9 cellular contexts compared by ENCODE assay signal in genomic region chr11:124586247-124586860, GRCh38. TPM values are rescaled to one million over a fixed set of nuclear protein-coding genes. Genes with fewer than 3 reads are reported as not detected.
A peak's percentile ranks its signal among the peaks of the same experiment; 100 is the strongest.
DNase-seq lines count a peak whose midpoint lies in the region; ATAC-seq, FAIRE-seq and TF ChIP-seq lines count a peak whose summit lies in the region.
"Had no signal": no experiment of that assay in that cellular context is flagged by ENCODE, and none has a peak within 500 bp of the region (broad histone marks: within the 10 kb centered on the region; RNA-seq: fewer than 3 reads in every experiment).

No MANE protein-coding gene starts in this region.

- H3K9me3 ChIP-seq in Loucy (ENCODE audit: insufficient read depth, low read depth, low read length) = no peaks in the 10 kb centered on the region
- H3K9me3 ChIP-seq in SU-DHL-6 (ENCODE audit: insufficient read depth, low read length) = no peaks in the 10 kb centered on the region
- no peaks in the 10 kb centered on the region for H3K9me3 ChIP-seq in GM12878 (replicated peaks; ENCODE audit: control insufficient read depth, insufficient read depth, low read length)

- FAIRE-seq in GM12891 (lab: Jason Lieb, UNC) (peak; percentile 77), GM12878 (lab: Jason Lieb, UNC) (peak; percentile 92), islet of Langerhans (lab: Jason Lieb, UNC) (peak; percentile 94)

- ATAC-seq in GM12878 = peak; percentile 72
- ATAC-seq in GM18909 (IDR thresholded peaks at IDR 0.05; ENCODE audit: poor library complexity, unreplicated experiment) = no peak

- no peak for TF ChIP-seq EP300 in GM12878 (IDR thresholded peaks at IDR 0.05; ENCODE audit: borderline replicate concordance in 1 of 2, control insufficient read depth in 1 of 2, low read depth in 2 of 2, low read length in 2 of 2)

- no peaks in the 10 kb centered on the region for H3F3A ChIP-seq in Loucy (ENCODE audit: low read depth)
- no peaks in the 10 kb centered on the region for H3F3A ChIP-seq in SU-DHL-6 (ENCODE audit: insufficient read depth)

- H3K4me3 ChIP-seq in Loucy (ENCODE audit: low read length, poor library complexity, severe bottlenecking) (no peak overlapping the region), SU-DHL-6 (ENCODE audit: insufficient read depth, low read length, poor library complexity, severe bottlenecking) (no peak overlapping the region), GM12878 (no peak overlapping the region)

- SMC1A ChIA-PET in GM12878 (lab: Charles Lee; ENCODE audit: uncharacterized antibody, unreplicated experiment) = interaction anchor here (0.8 to 1.8 kb wide), 5 partner anchors 10 to 517 kb away, joined by 3 to 12 read pairs (median 6); no protein-coding TSS in a partner anchor

- H3K9ac ChIP-seq in Loucy (ENCODE audit: low read depth, low read length, poor library complexity, severe bottlenecking) (no peak overlapping the region), SU-DHL-6 (ENCODE audit: low read length) (no peak overlapping the region), GM12878 (ENCODE audit: control insufficient read depth, insufficient read depth, low read length) (no peak overlapping the region)

- intact Hi-C loops in GM12878 (cut with micrococcal nuclease; ENCODE audit: unreplicated experiment) = loop anchor here (1.0 kb wide), 2 partner anchors 171 to 517 kb away; no protein-coding TSS in a partner anchor

- no TSS peak for BruUV-seq in GM12878 (replicated peaks; lab: Mats Ljungman, UMichigan)

- POLR2A ChIA-PET in GM12878 (lab: Charles Lee) = no interaction called here

- DNase-seq in ACHN (peak; percentile 55), GM12891 (ENCODE audit: insufficient read length, low spot score) (no peak), GM12878 (ENCODE audit: low read depth, low spot score) (no peak)
- peak; percentile 9 to 28 for DNase-seq in stimulated activated CD4-positive, alpha-beta T cell treated with anti-CD3 and anti-CD28 coated beads, Interleukin-4, amount 100 ng/mL, for 48 hours (ENCODE audit: low read depth in 2 of 2)

- RAD21 ChIA-PET in GM12878 (lab: Charles Lee; ENCODE audit: unreplicated experiment) = interaction anchor here (1.2 to 2.0 kb wide), 3 partner anchors 168 to 518 kb away, joined by 3 to 7 read pairs (median 4); no protein-coding TSS in a partner anchor

- H3K79me2 ChIP-seq in Loucy (ENCODE audit: insufficient read depth, low read length) (no peaks in the 10 kb centered on the region), SU-DHL-6 (ENCODE audit: insufficient read depth, low read length) (no peaks in the 10 kb centered on the region), GM12878 (ENCODE audit: control insufficient read depth, insufficient read depth, low read length) (no peaks in the 10 kb centered on the region)

- H3K4me1 ChIP-seq in Loucy (ENCODE audit: insufficient read depth, low read length, poor library complexity, severe bottlenecking) = no peaks in the 10 kb centered on the region
- no peaks in the 10 kb centered on the region for H3K4me1 ChIP-seq in GM12878 (ENCODE audit: control insufficient read depth, insufficient read depth, low read length)

- no peaks in the 10 kb centered on the region for H3K36me3 ChIP-seq in Loucy (ENCODE audit: insufficient read depth, low read length)
- H3K36me3 ChIP-seq in SU-DHL-6 (ENCODE audit: low read length) = no peaks in the 10 kb centered on the region
- H3K36me3 ChIP-seq in GM12878 (ENCODE audit: control insufficient read depth in 2 of 2, insufficient read depth in 2 of 2, low read length in 1 of 2) = no peaks in the 10 kb centered on the region

- no peaks in the 10 kb centered on the region for H3K27me3 ChIP-seq in Loucy (ENCODE audit: insufficient read depth, low read length, poor library complexity, severe bottlenecking)
- no peaks in the 10 kb centered on the region for H3K27me3 ChIP-seq in SU-DHL-6 (ENCODE audit: low read length)
- no peaks in the 10 kb centered on the region; a peak in 1 of 4 replicates for H3K27me3 ChIP-seq in GM12878 (replicated peaks in 1 of 2; ENCODE audit: control insufficient read depth in 2 of 2, insufficient read depth in 2 of 2, low read length in 1 of 2)

- in situ Hi-C loops in ACHN (cut with HindIII; ENCODE audit: low pct_ligation_motif_present, low pct_unique_long_range_greater_than_20kb, low sequenced_read_pairs) = loop anchor here (25.0 kb wide), 1 partner anchor 149 kb away; the partner anchor contains the start of gene OR8B8
- in situ Hi-C loops in GM12878 (cut with MboI) = loop anchor here (5.0 to 10.0 kb wide), 2 partner anchors 169 to 512 kb away; no protein-coding TSS in a partner anchor

- no peak for TF ChIP-seq POLR2A in GM12891 (IDR thresholded peaks at IDR 0.05; ENCODE audit: low read depth, low read length)
- no peak for TF ChIP-seq POLR2A in GM12878 (IDR thresholded peaks at IDR 0.05; ENCODE audit: low read depth, low read length)

- no peaks in the 10 kb centered on the region for H4K20me1 ChIP-seq in Loucy (ENCODE audit: insufficient read depth, low read length, poor library complexity, severe bottlenecking)
- no peaks in the 10 kb centered on the region for H4K20me1 ChIP-seq in SU-DHL-6 (ENCODE audit: low read depth, low read length)
- H4K20me1 ChIP-seq in GM12878 (ENCODE audit: control insufficient read depth, insufficient read depth) = no peaks in the 10 kb centered on the region

- WGBS in GM12878 (ENCODE audit: insufficient coverage, insufficient replicate concordance, low lambda C conversion rate, missing lambda C conversion rate) = 2% methylated on average over 3 of the region's 3 CpGs

- CTCF ChIA-PET in GM12878 (lab: Yijun Ruan, JAX) = interaction anchor here (0.7 to 2.8 kb wide), 14 partner anchors 8 to 517 kb away, joined by 3 to 32 read pairs (median 5); no protein-coding TSS in a partner anchor

- H3K4me2 ChIP-seq in Loucy (ENCODE audit: low read depth, low read length, poor library complexity, severe bottlenecking) (no peak overlapping the region), SU-DHL-6 (ENCODE audit: low read depth, low read length, poor library complexity, severe bottlenecking) (no peak overlapping the region), GM12878 (ENCODE audit: control insufficient read depth, insufficient read depth) (no peak overlapping the region)

- H3K27ac ChIP-seq in SU-DHL-6 (ENCODE audit: low read depth, low read length) = no peak overlapping the region
- no peak overlapping the region for H3K27ac ChIP-seq in GM12878 (ENCODE audit: control insufficient read depth, insufficient read depth)

- H2AFZ ChIP-seq in Loucy (ENCODE audit: low read length) (no peak overlapping the region), SU-DHL-6 (ENCODE audit: low read depth, low read length, severe bottlenecking) (no peak overlapping the region), GM12878 (ENCODE audit: control insufficient read depth, low read depth, low read length) (no peak overlapping the region)

- peak; percentile 69 for TF ChIP-seq CTCF in Loucy (conservative IDR thresholded peaks at IDR 0.05; ENCODE audit: low read length)
- peak; percentile 67 for TF ChIP-seq CTCF in SU-DHL-6 (IDR thresholded peaks at IDR 0.05; ENCODE audit: insufficient read depth, low read length, poor library complexity, severe bottlenecking)
- peak; percentile 57 to 67 (median 66) for TF ChIP-seq CTCF in GM12878 (IDR thresholded peaks at IDR 0.05 in 2 of 3, conservative IDR thresholded peaks at IDR 0.05 in 1 of 3; ENCODE audit: control insufficient read depth in 2 of 3, extremely low read depth in 1 of 3, insufficient read depth in 1 of 3, low read depth in 3 of 3, low read length in 3 of 3)

- H3K9me2 ChIP-seq in Loucy (replicated peaks; ENCODE audit: low read depth, low read length) (no peaks in the 10 kb centered on the region), SU-DHL-6 (replicated peaks; ENCODE audit: insufficient read depth, low read length) (no peaks in the 10 kb centered on the region)

- TF ChIP-seq RAD21 in GM12878 (IDR thresholded peaks at IDR 0.05; ENCODE audit: insufficient read depth, low read depth, low read length) = peak; percentile 58

RNA-seq across cellular contexts. Expression of gene OR8A1, which starts 16.6 kb away (rescaled TPM):
- not detected for polyA plus RNA-seq in GM12891 (2012; ENCODE audit: low read depth, missing spikeins)
- total RNA-seq in GM12878 (2013; cell fraction: nucleolus; rRNA removed) = not detected in 2 replicates
- total RNA-seq in GM12878 (2014; rRNA removed) (not detected in 2 replicates), GM12878 (2014; rRNA removed; fragmentation: Illumina TruSeq; extraction: Trizol) (not detected in 2 replicates), GM12878 (2021) (not detected in 2 replicates)
- not detected for polyA plus RNA-seq in GM12878 (2011; ENCODE audit: low read depth)
- polyA plus RNA-seq in GM12878 (2011; rRNA removed) (not detected in 2 replicates), GM12878 (2014; fragmentation: Illumina TruSeq; extraction: Trizol) (not detected in 2 replicates), GM12878 (2014; fragmentation: Nextera tagmentation; extraction: Ambion mirVana) (not detected), GM12878 (2014; rRNA removed) (not detected in 2 replicates), GM12878 (2016; fragmentation: Nextera tagmentation; extraction: Ambion mirVana) (not detected)
- polyA plus RNA-seq in GM12878 (2011; cell fraction: cytosol; rRNA removed) = not detected in 2 replicates
- not detected in 2 replicates for polyA plus RNA-seq in GM12878 (2011; cell fraction: nucleus; rRNA removed)
- not detected in 2 replicates for polyA plus RNA-seq in GM12878 (2012)
- not detected in 2 replicates for polyA minus RNA-seq in GM12878 (2011; rRNA and poly(A)+ RNA removed)
- polyA minus RNA-seq in GM12878 (2011; cell fraction: cytosol; rRNA and poly(A)+ RNA removed) = not detected in 2 replicates
- polyA minus RNA-seq in GM12878 (2011; cell fraction: nucleus; rRNA and poly(A)+ RNA removed) = not detected in 2 replicates
- total RNA-seq: mononuclear cell had no signal

RNA-seq across cellular contexts. Expression of gene PANX3, which starts 24.9 kb away (rescaled TPM):
- not detected for polyA plus RNA-seq in GM12891 (2012; ENCODE audit: low read depth, missing spikeins)
- total RNA-seq in GM12878 (2013; cell fraction: nucleolus; rRNA removed) = not detected in 2 replicates
- total RNA-seq in GM12878 (2014; rRNA removed) (not detected in 2 replicates), GM12878 (2014; rRNA removed; fragmentation: Illumina TruSeq; extraction: Trizol) (not detected in 2 replicates), GM12878 (2021) (not detected in 2 replicates)
- polyA plus RNA-seq in GM12878 (2011; ENCODE audit: low read depth) = not detected
- polyA plus RNA-seq in GM12878 (2011; rRNA removed) (not detected in 2 replicates), GM12878 (2014; fragmentation: Illumina TruSeq; extraction: Trizol) (not detected in 2 replicates), GM12878 (2014; fragmentation: Nextera tagmentation; extraction: Ambion mirVana) (not detected), GM12878 (2014; rRNA removed) (not detected in 2 replicates), GM12878 (2016; fragmentation: Nextera tagmentation; extraction: Ambion mirVana) (not detected)
- not detected in 2 replicates for polyA plus RNA-seq in GM12878 (2011; cell fraction: cytosol; rRNA removed)
- not detected in 2 replicates for polyA plus RNA-seq in GM12878 (2011; cell fraction: nucleus; rRNA removed)
- not detected in 2 replicates for polyA plus RNA-seq in GM12878 (2012)
- not detected in 2 replicates for polyA minus RNA-seq in GM12878 (2011; rRNA and poly(A)+ RNA removed)
- polyA minus RNA-seq in GM12878 (2011; cell fraction: cytosol; rRNA and poly(A)+ RNA removed) = not detected in 2 replicates
- not detected in 2 replicates for polyA minus RNA-seq in GM12878 (2011; cell fraction: nucleus; rRNA and poly(A)+ RNA removed)
- total RNA-seq: mononuclear cell had no signal

RNA-seq across cellular contexts. Expression of gene TBRG1, which starts 36.3 kb away (rescaled TPM):
- polyA plus RNA-seq in GM12891 (2012; ENCODE audit: low read depth, missing spikeins) = 19.0 TPM
- total RNA-seq in GM12878 (2013; cell fraction: nucleolus; rRNA removed) = 67.2 and 69.5 TPM in 2 replicates
- total RNA-seq in GM12878 (2014; rRNA removed) = 19.1 and 30.3 TPM in 2 replicates
- 14.6 and 16.8 TPM in 2 replicates for total RNA-seq in GM12878 (2014; rRNA removed; fragmentation: Illumina TruSeq; extraction: Trizol)
- total RNA-seq in GM12878 (2021) = 23.7 and 24.7 TPM in 2 replicates
- polyA plus RNA-seq in GM12878 (2011; ENCODE audit: low read depth) = 18.0 TPM
- 44.6 and 46.6 TPM in 2 replicates for polyA plus RNA-seq in GM12878 (2011; rRNA removed)
- 33.2 and 36.1 TPM in 2 replicates for polyA plus RNA-seq in GM12878 (2011; cell fraction: cytosol; rRNA removed)
- polyA plus RNA-seq in GM12878 (2011; cell fraction: nucleus; rRNA removed) = 149 and 177 TPM in 2 replicates
- polyA plus RNA-seq in GM12878 (2012) = 21.1 and 21.8 TPM in 2 replicates
- polyA plus RNA-seq in GM12878 (2014; fragmentation: Illumina TruSeq; extraction: Trizol) = 21.5 and 23.5 TPM in 2 replicates
- polyA plus RNA-seq in GM12878 (2014; fragmentation: Nextera tagmentation; extraction: Ambion mirVana) = 10 to 100 TPM; 12.3 to 18.6 TPM
- 31.7 and 32.8 TPM in 2 replicates for polyA plus RNA-seq in GM12878 (2014; rRNA removed)
- 10 to 100 TPM; 28.7 to 29.5 TPM for polyA plus RNA-seq in GM12878 (2016; fragmentation: Nextera tagmentation; extraction: Ambion mirVana)
- polyA minus RNA-seq in GM12878 (2011; rRNA and poly(A)+ RNA removed) = 13.9 and 14.6 TPM in 2 replicates
- polyA minus RNA-seq in GM12878 (2011; cell fraction: cytosol; rRNA and poly(A)+ RNA removed) = 5.8 and 6.4 TPM in 2 replicates
- polyA minus RNA-seq in GM12878 (2011; cell fraction: nucleus; rRNA and poly(A)+ RNA removed) = 41.6 and 61.1 TPM in 2 replicates

RNA-seq across cellular contexts. Expression of gene OR8B12, which starts 42.9 kb away (rescaled TPM):
- not detected for polyA plus RNA-seq in GM12891 (2012; ENCODE audit: low read depth, missing spikeins)
- total RNA-seq in GM12878 (2013; cell fraction: nucleolus; rRNA removed) = not detected in 2 replicates
- total RNA-seq in GM12878 (2014; rRNA removed) (not detected in 2 replicates), GM12878 (2014; rRNA removed; fragmentation: Illumina TruSeq; extraction: Trizol) (not detected in 2 replicates), GM12878 (2021) (not detected in 2 replicates)
- polyA plus RNA-seq in GM12878 (2011; ENCODE audit: low read depth) = not detected
- polyA plus RNA-seq in GM12878 (2011; rRNA removed) (not detected in 2 replicates), GM12878 (2014; fragmentation: Illumina TruSeq; extraction: Trizol) (not detected in 2 replicates), GM12878 (2014; fragmentation: Nextera tagmentation; extraction: Ambion mirVana) (not detected), GM12878 (2014; rRNA removed) (not detected in 2 replicates), GM12878 (2016; fragmentation: Nextera tagmentation; extraction: Ambion mirVana) (not detected)
- polyA plus RNA-seq in GM12878 (2011; cell fraction: cytosol; rRNA removed) = not detected in 2 replicates
- polyA plus RNA-seq in GM12878 (2011; cell fraction: nucleus; rRNA removed) = not detected in 2 replicates
- polyA plus RNA-seq in GM12878 (2012) = not detected in 2 replicates
- polyA minus RNA-seq in GM12878 (2011; rRNA and poly(A)+ RNA removed) = not detected in 2 replicates
- polyA minus RNA-seq in GM12878 (2011; cell fraction: cytosol; rRNA and poly(A)+ RNA removed) = not detected in 2 replicates
- not detected in 2 replicates for polyA minus RNA-seq in GM12878 (2011; cell fraction: nucleus; rRNA and poly(A)+ RNA removed)
- total RNA-seq: mononuclear cell had no signal

Comparison
In these comparisons a context has a peak if more than half of its experiments do, and no peak if none do; other contexts are left out.
1. DNase-seq: peak in ACHN (single experiment) and stimulated activated CD4-positive, alpha-beta T cell treated with anti-CD3 and anti-CD28 coated beads, Interleukin-4, amount 100 ng/mL, for 48 hours (2 of 2); none in GM12891 (single experiment) and GM12878 (single experiment).
2. Peak in every context shown above with its lines, with median percentiles within 50 percentile points of each other: CTCF ChIP-seq.